Comparison of ENCODE assay signal across 1 cellular context in the genomic region with DNA sequence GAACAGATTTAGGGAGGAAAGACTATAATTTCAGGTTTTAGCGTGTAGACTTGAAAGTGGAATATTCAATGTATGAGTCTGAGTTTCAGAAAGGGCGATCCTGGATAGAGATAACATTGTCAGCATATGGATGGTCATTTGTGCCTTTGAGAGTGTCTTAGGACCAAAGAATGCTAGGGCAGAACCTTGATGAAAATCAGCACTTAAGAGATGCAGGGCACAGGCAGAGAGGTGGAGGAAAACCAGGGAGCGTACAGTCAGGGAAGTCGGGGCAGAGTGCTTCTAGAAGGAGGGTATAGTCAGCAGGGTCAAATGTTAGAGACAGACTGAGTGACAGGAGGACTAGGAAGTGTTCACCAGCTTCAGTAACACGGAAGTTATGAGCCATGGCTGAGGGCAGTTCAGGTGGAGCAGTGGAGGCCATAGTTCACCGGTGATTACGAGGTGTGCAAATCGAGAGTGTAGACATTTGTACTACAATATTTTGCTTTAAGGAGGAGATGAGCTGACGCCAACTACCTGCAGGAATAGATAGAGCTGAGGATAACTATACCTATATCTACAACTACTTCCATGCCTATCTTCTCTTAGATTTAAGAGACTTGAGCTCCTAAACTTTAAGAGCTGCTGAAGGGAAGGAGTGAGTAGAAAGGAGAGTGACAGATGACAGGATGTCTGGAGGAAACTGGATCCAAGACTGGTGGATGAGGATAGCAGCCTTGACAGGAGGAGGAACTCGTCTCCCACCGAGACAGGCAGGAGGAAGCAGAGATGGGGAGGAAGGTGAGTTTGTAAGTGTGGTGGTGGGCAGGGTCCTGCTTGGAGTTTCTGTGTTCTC.
TF ChIP-seq lines count a peak whose summit lies in the region.

No MANE protein-coding gene starts in this region.

TF ChIP-seq in HepG2, 621 proteins besides CTCF, POLR2A, EP300 and RAD21 (continued from another document and continues in another):
- TF ChIP-seq, protein P1, sequence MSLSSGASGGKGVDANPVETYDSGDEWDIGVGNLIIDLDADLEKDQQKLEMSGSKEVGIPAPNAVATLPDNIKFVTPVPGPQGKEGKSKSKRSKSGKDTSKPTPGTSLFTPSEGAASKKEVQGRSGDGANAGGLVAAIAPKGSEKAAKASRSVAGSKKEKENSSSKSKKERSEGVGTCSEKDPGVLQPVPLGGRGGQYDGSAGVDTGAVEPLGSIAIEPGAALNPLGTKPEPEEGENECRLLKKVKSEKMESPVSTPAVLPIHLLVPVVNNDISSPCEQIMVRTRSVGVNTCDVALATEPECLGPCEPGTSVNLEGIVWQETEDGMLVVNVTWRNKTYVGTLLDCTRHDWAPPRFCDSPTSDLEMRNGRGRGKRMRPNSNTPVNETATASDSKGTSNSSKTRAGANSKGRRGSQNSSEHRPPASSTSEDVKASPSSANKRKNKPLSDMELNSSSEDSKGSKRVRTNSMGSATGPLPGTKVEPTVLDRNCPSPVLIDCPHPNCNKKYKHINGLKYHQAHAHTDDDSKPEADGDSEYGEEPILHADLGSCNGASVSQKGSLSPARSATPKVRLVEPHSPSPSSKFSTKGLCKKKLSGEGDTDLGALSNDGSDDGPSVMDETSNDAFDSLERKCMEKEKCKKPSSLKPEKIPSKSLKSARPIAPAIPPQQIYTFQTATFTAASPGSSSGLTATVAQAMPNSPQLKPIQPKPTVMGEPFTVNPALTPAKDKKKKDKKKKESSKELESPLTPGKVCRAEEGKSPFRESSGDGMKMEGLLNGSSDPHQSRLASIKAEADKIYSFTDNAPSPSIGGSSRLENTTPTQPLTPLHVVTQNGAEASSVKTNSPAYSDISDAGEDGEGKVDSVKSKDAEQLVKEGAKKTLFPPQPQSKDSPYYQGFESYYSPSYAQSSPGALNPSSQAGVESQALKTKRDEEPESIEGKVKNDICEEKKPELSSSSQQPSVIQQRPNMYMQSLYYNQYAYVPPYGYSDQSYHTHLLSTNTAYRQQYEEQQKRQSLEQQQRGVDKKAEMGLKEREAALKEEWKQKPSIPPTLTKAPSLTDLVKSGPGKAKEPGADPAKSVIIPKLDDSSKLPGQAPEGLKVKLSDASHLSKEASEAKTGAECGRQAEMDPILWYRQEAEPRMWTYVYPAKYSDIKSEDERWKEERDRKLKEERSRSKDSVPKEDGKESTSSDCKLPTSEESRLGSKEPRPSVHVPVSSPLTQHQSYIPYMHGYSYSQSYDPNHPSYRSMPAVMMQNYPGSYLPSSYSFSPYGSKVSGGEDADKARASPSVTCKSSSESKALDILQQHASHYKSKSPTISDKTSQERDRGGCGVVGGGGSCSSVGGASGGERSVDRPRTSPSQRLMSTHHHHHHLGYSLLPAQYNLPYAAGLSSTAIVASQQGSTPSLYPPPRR (CRISPR knock-in tag; IDR thresholded peaks at IDR 0.05; ENCODE audit: borderline replicate concordance): 0 out of 2 replicates have a peak, but pooled peaks have one; percentile 21
- TF ChIP-seq HOXA3 (CRISPR knock-in tag; IDR thresholded peaks at IDR 0.05) (peak; percentile 21; the same call in 1 of the 2 replicates), HIVEP1 (CRISPR knock-in tag; IDR thresholded peaks at IDR 0.05) (peak; percentile 37; the same call in 1 of the 2 replicates), ZC3H13 (CRISPR knock-in tag; IDR thresholded peaks at IDR 0.05) (peak; percentile 53; the same call in 1 of the 2 replicates), JDP2 (CRISPR knock-in tag; IDR thresholded peaks at IDR 0.05; ENCODE audit: borderline replicate concordance) (no peak), SOX6 (IDR thresholded peaks at IDR 0.05) (no peak), SOX6 (CRISPR knock-in tag; IDR thresholded peaks at IDR 0.05) (peak; percentile 19; the same call in 1 of the 2 replicates), ZNF317 (CRISPR knock-in tag; IDR thresholded peaks at IDR 0.05) (peak; percentile 95), RBAK (CRISPR knock-in tag; IDR thresholded peaks at IDR 0.05) (0 out of 2 replicates have a peak, but pooled peaks have one; percentile 37), GABPB1 (CRISPR knock-in tag; IDR thresholded peaks at IDR 0.05) (peak; percentile 36; the same call in 1 of the 2 replicates), PPARG (CRISPR knock-in tag; conservative IDR thresholded peaks at IDR 0.05) (peak; percentile 75; the same call in 1 of the 2 replicates), FOXO1 (CRISPR knock-in tag; IDR thresholded peaks at IDR 0.05) (peak; percentile 47; the same call in 1 of the 2 replicates), ARHGAP35 (CRISPR knock-in tag; IDR thresholded peaks at IDR 0.05; ENCODE audit: borderline replicate concordance) (peak; percentile 35; the same call in 1 of the 2 replicates), MIER2 (CRISPR knock-in tag; IDR thresholded peaks at IDR 0.05) (no peak), IRF2 (CRISPR knock-in tag; IDR thresholded peaks at IDR 0.05) (peak; percentile 55; the same call in 1 of the 2 replicates), TGIF2 (CRISPR knock-in tag; IDR thresholded peaks at IDR 0.05) (no peak), ELF3 (CRISPR knock-in tag; IDR thresholded peaks at IDR 0.05) (peak; percentile 98), ZNF44 (CRISPR knock-in tag; IDR thresholded peaks at IDR 0.05) (0 out of 2 replicates have a peak, but pooled peaks have one; percentile 46), GATAD1 (CRISPR knock-in tag; IDR thresholded peaks at IDR 0.05) (peak; percentile 24; the same call in 1 of the 2 replicates), ZNF292 (CRISPR knock-in tag; IDR thresholded peaks at IDR 0.05; ENCODE audit: borderline replicate concordance, low read depth) (peak; percentile 34; the same call in 1 of the 2 replicates), REXO4 (CRISPR knock-in tag; IDR thresholded peaks at IDR 0.05; ENCODE audit: borderline replicate concordance) (no peak), ZSCAN21 (CRISPR knock-in tag; IDR thresholded peaks at IDR 0.05; ENCODE audit: borderline replicate concordance) (no peak), SIX1 (CRISPR knock-in tag; IDR thresholded peaks at IDR 0.05; ENCODE audit: borderline replicate concordance) (no peak), ZNF570 (CRISPR knock-in tag; IDR thresholded peaks at IDR 0.05; ENCODE audit: borderline replicate concordance) (0 out of 2 replicates have a peak, but pooled peaks have one; percentile 59), SIN3B (IDR thresholded peaks at IDR 0.05; ENCODE audit: low read length) (no peak), ZNF543 (CRISPR knock-in tag; IDR thresholded peaks at IDR 0.05) (0 out of 2 replicates have a peak, but pooled peaks have one; percentile 70), CHD2 (IDR thresholded peaks at IDR 0.05; ENCODE audit: low read depth, low read length) (no peak), ELF1 (CRISPR knock-in tag; IDR thresholded peaks at IDR 0.05) (peak; percentile 83), ZNF792 (CRISPR knock-in tag; IDR thresholded peaks at IDR 0.05) (0 out of 2 replicates have a peak, but pooled peaks have one; percentile 26), ZNF616 (CRISPR knock-in tag; IDR thresholded peaks at IDR 0.05; ENCODE audit: low read depth) (peak; percentile 81; the same call in 1 of the 2 replicates), CREB1 (IDR thresholded peaks at IDR 0.05) (no peak), CREB1 (CRISPR knock-in tag; IDR thresholded peaks at IDR 0.05) (no peak), NR2C2 (CRISPR knock-in tag; IDR thresholded peaks at IDR 0.05; ENCODE audit: borderline replicate concordance) (peak; percentile 63; the same call in 1 of the 2 replicates), HNF4G (IDR thresholded peaks at IDR 0.05; ENCODE audit: borderline replicate concordance, low read depth, low read length) (peak; percentile 50; the same call in 1 of the 2 replicates), HNF4G (CRISPR knock-in tag; IDR thresholded peaks at IDR 0.05; ENCODE audit: borderline replicate concordance, low read depth) (0 out of 2 replicates have a peak, but pooled peaks have one; percentile 52), HBP1 (CRISPR knock-in tag; IDR thresholded peaks at IDR 0.05; ENCODE audit: low read depth) (0 out of 2 replicates have a peak, but pooled peaks have one; percentile 42), MBNL3 (CRISPR knock-in tag; conservative IDR thresholded peaks at IDR 0.05) (0 out of 2 replicates have a peak, but pooled peaks have one; percentile 60), SMAD1 (CRISPR knock-in tag; IDR thresholded peaks at IDR 0.05; ENCODE audit: borderline replicate concordance, low read depth) (0 out of 2 replicates have a peak, but pooled peaks have one; percentile 57), ZKSCAN5 (CRISPR knock-in tag; IDR thresholded peaks at IDR 0.05) (peak; percentile 66), MZF1 (CRISPR knock-in tag; IDR thresholded peaks at IDR 0.05; ENCODE audit: borderline replicate concordance) (0 out of 2 replicates have a peak, but pooled peaks have one; percentile 20), ZNF407 (CRISPR knock-in tag; IDR thresholded peaks at IDR 0.05; ENCODE audit: not compliant biosample characterization) (peak; percentile 28), RXRB (CRISPR knock-in tag; IDR thresholded peaks at IDR 0.05; ENCODE audit: borderline replicate concordance) (peak; percentile 68; the same call in 1 of the 2 replicates), JUN (CRISPR knock-in tag; IDR thresholded peaks at IDR 0.05) (0 out of 2 replicates have a peak, but pooled peaks have one; percentile 26)
- TF ChIP-seq, protein P2, sequence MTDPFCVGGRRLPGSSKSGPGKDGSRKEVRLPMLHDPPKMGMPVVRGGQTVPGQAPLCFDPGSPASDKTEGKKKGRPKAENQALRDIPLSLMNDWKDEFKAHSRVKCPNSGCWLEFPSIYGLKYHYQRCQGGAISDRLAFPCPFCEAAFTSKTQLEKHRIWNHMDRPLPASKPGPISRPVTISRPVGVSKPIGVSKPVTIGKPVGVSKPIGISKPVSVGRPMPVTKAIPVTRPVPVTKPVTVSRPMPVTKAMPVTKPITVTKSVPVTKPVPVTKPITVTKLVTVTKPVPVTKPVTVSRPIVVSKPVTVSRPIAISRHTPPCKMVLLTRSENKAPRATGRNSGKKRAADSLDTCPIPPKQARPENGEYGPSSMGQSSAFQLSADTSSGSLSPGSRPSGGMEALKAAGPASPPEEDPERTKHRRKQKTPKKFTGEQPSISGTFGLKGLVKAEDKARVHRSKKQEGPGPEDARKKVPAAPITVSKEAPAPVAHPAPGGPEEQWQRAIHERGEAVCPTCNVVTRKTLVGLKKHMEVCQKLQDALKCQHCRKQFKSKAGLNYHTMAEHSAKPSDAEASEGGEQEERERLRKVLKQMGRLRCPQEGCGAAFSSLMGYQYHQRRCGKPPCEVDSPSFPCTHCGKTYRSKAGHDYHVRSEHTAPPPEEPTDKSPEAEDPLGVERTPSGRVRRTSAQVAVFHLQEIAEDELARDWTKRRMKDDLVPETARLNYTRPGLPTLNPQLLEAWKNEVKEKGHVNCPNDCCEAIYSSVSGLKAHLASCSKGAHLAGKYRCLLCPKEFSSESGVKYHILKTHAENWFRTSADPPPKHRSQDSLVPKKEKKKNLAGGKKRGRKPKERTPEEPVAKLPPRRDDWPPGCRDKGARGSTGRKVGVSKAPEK (CRISPR knock-in tag; IDR thresholded peaks at IDR 0.05; ENCODE audit: borderline replicate concordance): 0 out of 2 replicates have a peak, but pooled peaks have one; percentile 71
